ENCODE assay signal across 1 cellular context in genomic region chr10:88792656-88793055, GRCh38.
TF ChIP-seq lines count a peak whose summit lies in the region.

No MANE protein-coding gene starts in this region.

TF ChIP-seq in liver, 16 proteins besides CTCF, POLR2A, EP300 and RAD21 (continued from another document):
- TF ChIP-seq, protein P1, sequence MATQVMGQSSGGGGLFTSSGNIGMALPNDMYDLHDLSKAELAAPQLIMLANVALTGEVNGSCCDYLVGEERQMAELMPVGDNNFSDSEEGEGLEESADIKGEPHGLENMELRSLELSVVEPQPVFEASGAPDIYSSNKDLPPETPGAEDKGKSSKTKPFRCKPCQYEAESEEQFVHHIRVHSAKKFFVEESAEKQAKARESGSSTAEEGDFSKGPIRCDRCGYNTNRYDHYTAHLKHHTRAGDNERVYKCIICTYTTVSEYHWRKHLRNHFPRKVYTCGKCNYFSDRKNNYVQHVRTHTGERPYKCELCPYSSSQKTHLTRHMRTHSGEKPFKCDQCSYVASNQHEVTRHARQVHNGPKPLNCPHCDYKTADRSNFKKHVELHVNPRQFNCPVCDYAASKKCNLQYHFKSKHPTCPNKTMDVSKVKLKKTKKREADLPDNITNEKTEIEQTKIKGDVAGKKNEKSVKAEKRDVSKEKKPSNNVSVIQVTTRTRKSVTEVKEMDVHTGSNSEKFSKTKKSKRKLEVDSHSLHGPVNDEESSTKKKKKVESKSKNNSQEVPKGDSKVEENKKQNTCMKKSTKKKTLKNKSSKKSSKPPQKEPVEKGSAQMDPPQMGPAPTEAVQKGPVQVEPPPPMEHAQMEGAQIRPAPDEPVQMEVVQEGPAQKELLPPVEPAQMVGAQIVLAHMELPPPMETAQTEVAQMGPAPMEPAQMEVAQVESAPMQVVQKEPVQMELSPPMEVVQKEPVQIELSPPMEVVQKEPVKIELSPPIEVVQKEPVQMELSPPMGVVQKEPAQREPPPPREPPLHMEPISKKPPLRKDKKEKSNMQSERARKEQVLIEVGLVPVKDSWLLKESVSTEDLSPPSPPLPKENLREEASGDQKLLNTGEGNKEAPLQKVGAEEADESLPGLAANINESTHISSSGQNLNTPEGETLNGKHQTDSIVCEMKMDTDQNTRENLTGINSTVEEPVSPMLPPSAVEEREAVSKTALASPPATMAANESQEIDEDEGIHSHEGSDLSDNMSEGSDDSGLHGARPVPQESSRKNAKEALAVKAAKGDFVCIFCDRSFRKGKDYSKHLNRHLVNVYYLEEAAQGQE (IDR thresholded peaks at IDR 0.05) = no peak
TF ChIP-seq in liver: peak in this region for 8.
